21 cellular contexts compared by ENCODE assay signal in genomic region chr12:111192657-111193056, GRCh38.
"Had no signal": no experiment of that assay in that cellular context is flagged by ENCODE, and none has a peak within 500 bp of the region (broad histone marks: within the 10 kb centered on the region; RNA-seq: fewer than 3 reads in every experiment).

No MANE protein-coding gene starts in this region.

- H3K27ac Mint-ChIP-seq: activated CD4-positive, alpha-beta memory T cell treated with anti-CD3 and anti-CD28 coated beads for 36 hours; activated CD4-positive, alpha-beta T cell treated with anti-CD3 and anti-CD28 coated beads, Interleukin-2, amount 10 ng/mL, durations not matched to agents 7 days and 5 days; activated naive CD8-positive, alpha-beta T cell; T-helper 17 cell had no signal

- FAIRE-seq: TTC549 had no signal

- H3K9me3 Mint-ChIP-seq: activated CD4-positive, alpha-beta memory T cell treated with anti-CD3 and anti-CD28 coated beads for 36 hours; activated CD4-positive, alpha-beta T cell treated with anti-CD3 and anti-CD28 coated beads, Interleukin-2, amount 10 ng/mL, durations not matched to agents 7 days and 5 days; activated T-cell treated with anti-CD3 and anti-CD28 coated beads, Interleukin-2, amount 50 U/mL, for 4 hours had no signal

- H3K36me3 Mint-ChIP-seq: activated CD4-positive, alpha-beta memory T cell treated with anti-CD3 and anti-CD28 coated beads for 36 hours; activated naive CD8-positive, alpha-beta T cell had no signal

- H3K27me3 Mint-ChIP-seq: activated naive CD8-positive, alpha-beta T cell had no signal

- H3K4me1 Mint-ChIP-seq: T-helper 17 cell had no signal

- ATAC-seq: activated T-cell treated with anti-CD3 and anti-CD28 coated beads, Interleukin-2, amount 50 U/mL, for 4 hours; T-helper 17 cell had no signal

- DNase-seq: activated CD4-positive, alpha-beta memory T cell treated with anti-CD3 and anti-CD28 coated beads for 36 hours; activated CD4-positive, alpha-beta T cell treated with anti-CD3 and anti-CD28 coated beads, Interleukin-2, amount 10 ng/mL, durations not matched to agents 7 days and 5 days; activated CD4-positive, CD25-positive, alpha-beta regulatory T cell; activated CD8-positive, alpha-beta memory T cell treated with anti-CD3 and anti-CD28 coated beads for 24 hours; activated effector memory CD4-positive, alpha-beta T cell treated with anti-CD3 and anti-CD28 coated beads, Interleukin-2, amount 50 U/mL, for 16 hours; activated naive CD4-positive, alpha-beta T cell treated with Interleukin-2 at 50 U/mL for 16 hours; activated T-cell treated with anti-CD3 and anti-CD28 coated beads, Interleukin-2, amount 50 U/mL, for 4 hours; central memory CD4-positive, alpha-beta T cell; NCI-H1092; NCI-H1417; NCI-H1930; NCI-H2171; NCI-H345; NCI-H510A; NCI-H526 treated with DMSO at 0.1 percent for 48 hours; NCI-H82; SIG-M5; T-helper 17 cell; T-helper 9 cell had no signal

- H3K4me3 Mint-ChIP-seq: activated CD4-positive, alpha-beta memory T cell treated with anti-CD3 and anti-CD28 coated beads for 36 hours; activated CD4-positive, alpha-beta T cell treated with anti-CD3 and anti-CD28 coated beads, Interleukin-2, amount 10 ng/mL, durations not matched to agents 7 days and 5 days; activated naive CD8-positive, alpha-beta T cell; activated T-cell treated with anti-CD3 and anti-CD28 coated beads, Interleukin-2, amount 50 U/mL, for 4 hours; T-helper 17 cell had no signal
